9 cellular contexts compared by ENCODE assay signal in the genomic region with DNA sequence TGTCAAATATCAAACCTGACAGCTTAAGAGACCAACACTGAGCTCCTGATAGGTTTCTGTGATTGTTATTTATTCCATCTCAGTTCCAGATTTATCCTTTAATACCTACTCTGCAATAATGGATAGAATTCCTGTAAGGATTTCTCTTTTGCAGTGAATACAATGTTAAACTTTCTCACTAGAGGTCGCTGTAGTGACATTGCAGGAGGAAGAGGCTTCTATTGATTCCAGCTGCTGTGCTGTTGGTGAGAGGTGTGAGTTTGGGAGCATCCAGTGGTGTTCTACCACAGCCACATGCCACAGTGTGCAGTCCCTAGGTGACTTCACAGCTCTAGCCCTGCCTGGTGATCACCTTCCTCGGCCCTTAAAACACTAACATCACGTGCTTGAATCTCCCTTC. TPM values are rescaled to one million over a fixed set of nuclear protein-coding genes. Genes with fewer than 3 reads are reported as not detected.
DNase-seq lines count a peak whose midpoint lies in the region; ATAC-seq and TF ChIP-seq lines count a peak whose summit lies in the region.
"Had no signal": no experiment of that assay in that cellular context is flagged by ENCODE, and none has a peak within 500 bp of the region (broad histone marks: within the 10 kb centered on the region; RNA-seq: fewer than 3 reads in every experiment).

No MANE protein-coding gene starts in this region.

- DNase-seq in MM.1S (peak; percentile 16), body of pancreas (no peak), midbrain (lab: John Stamatoyannopoulos, UW) (peak; percentile 36)
- DNase-seq in activated CD4-positive, CD25-positive, alpha-beta regulatory T cell (lab: John Stamatoyannopoulos, UW), result no peak
- DNase-seq: foreskin melanocyte had no signal

- H3F3A ChIP-seq in MM.1S (ENCODE audit: insufficient read depth, low read length), result no peaks in the 10 kb centered on the region

- H2AFZ ChIP-seq in MM.1S (ENCODE audit: low read length), result no peak overlapping the region

- H3K4me2 ChIP-seq in MM.1S (ENCODE audit: low read depth, low read length), result no peak overlapping the region

- TF ChIP-seq CTCF in GM12875 (IDR thresholded peaks at IDR 0.05; ENCODE audit: borderline replicate concordance, insufficient read depth, low read depth, low read length) (peak; percentile 45; the same call in 1 of the 2 replicates), MM.1S (IDR thresholded peaks at IDR 0.05; ENCODE audit: low read length) (peak; percentile 44), body of pancreas (IDR thresholded peaks at IDR 0.05) (peak in 6 of 7 experiments; percentile 13 to 43 (median 32))

- H3K9me2 ChIP-seq in MM.1S (replicated peaks; ENCODE audit: insufficient read depth, low read length), result no peaks in the 10 kb centered on the region

- no peak for ATAC-seq in body of pancreas
- no peak for ATAC-seq in GM19324 (IDR thresholded peaks at IDR 0.05; ENCODE audit: low FRiP score, unreplicated experiment)
- ATAC-seq in HG03442 (IDR thresholded peaks at IDR 0.05; ENCODE audit: unreplicated experiment), result no peak
- no peak for ATAC-seq in GM19328 (IDR thresholded peaks at IDR 0.05; ENCODE audit: unreplicated experiment)

- no peaks in the 10 kb centered on the region for H3K9me3 ChIP-seq in MM.1S (replicated peaks; ENCODE audit: insufficient read depth, low read length)
- no peaks in the 10 kb centered on the region for H3K9me3 ChIP-seq in body of pancreas

- H3K27me3 ChIP-seq in MM.1S (replicated peaks; ENCODE audit: insufficient read depth, low read length), result no peaks in the 10 kb centered on the region
- H3K27me3 ChIP-seq in body of pancreas, result no peaks in the 10 kb centered on the region

- no peak overlapping the region for H3K9ac ChIP-seq in MM.1S (ENCODE audit: low read length)

- H3K4me3 ChIP-seq in GM12875 (ENCODE audit: low read depth, low read length) (no peak overlapping the region), MM.1S (ENCODE audit: low read length) (no peak overlapping the region), body of pancreas (no peak overlapping the region)

- H3K27ac ChIP-seq in MM.1S (ENCODE audit: low read length) (no peak overlapping the region), body of pancreas (no peak overlapping the region)

- 0 to 37% methylated on average over 1 to 3 of the region's 3 CpGs for WGBS in body of pancreas, 2 donors

- H3K36me3 ChIP-seq in MM.1S (replicated peaks; ENCODE audit: insufficient read depth, low read length) (no peaks in the 10 kb centered on the region), body of pancreas (replicated peaks in 1 of 2; ENCODE audit: insufficient read depth in 1 of 2, low read depth in 2 of 2) (no peaks in the 10 kb centered on the region)

- intact Hi-C loops in body of pancreas (cut with DNase I), result no loop called here

- TF ChIP-seq POLR2A in body of pancreas (IDR thresholded peaks at IDR 0.05), result no peak

- H3K79me2 ChIP-seq in MM.1S (ENCODE audit: low read length), result no peaks in the 10 kb centered on the region

- H4K20me1 ChIP-seq in MM.1S (ENCODE audit: insufficient read depth, low read length), result no peaks in the 10 kb centered on the region

- H3K4me1 ChIP-seq in MM.1S (ENCODE audit: low read length) (no peaks in the 10 kb centered on the region), body of pancreas (no peaks in the 10 kb centered on the region)

RNA-seq across cellular contexts. Expression of a gene that starts 34.6 kb away (rescaled TPM):
- total RNA-seq in body of pancreas, result not detected

Comparison
In these comparisons a context has a peak if more than half of its experiments do, and no peak if none do; other contexts are left out.
1. DNase-seq: peak in MM.1S (single experiment) and midbrain (single experiment); none in body of pancreas (0 of 4) and activated CD4-positive, CD25-positive, alpha-beta regulatory T cell (0 of 4).
2. Peak in every context shown above with its lines, with median percentiles within 50 percentile points of each other: CTCF ChIP-seq.